Comparison of ENCODE assay signal across 16 cellular contexts in the genomic region with DNA sequence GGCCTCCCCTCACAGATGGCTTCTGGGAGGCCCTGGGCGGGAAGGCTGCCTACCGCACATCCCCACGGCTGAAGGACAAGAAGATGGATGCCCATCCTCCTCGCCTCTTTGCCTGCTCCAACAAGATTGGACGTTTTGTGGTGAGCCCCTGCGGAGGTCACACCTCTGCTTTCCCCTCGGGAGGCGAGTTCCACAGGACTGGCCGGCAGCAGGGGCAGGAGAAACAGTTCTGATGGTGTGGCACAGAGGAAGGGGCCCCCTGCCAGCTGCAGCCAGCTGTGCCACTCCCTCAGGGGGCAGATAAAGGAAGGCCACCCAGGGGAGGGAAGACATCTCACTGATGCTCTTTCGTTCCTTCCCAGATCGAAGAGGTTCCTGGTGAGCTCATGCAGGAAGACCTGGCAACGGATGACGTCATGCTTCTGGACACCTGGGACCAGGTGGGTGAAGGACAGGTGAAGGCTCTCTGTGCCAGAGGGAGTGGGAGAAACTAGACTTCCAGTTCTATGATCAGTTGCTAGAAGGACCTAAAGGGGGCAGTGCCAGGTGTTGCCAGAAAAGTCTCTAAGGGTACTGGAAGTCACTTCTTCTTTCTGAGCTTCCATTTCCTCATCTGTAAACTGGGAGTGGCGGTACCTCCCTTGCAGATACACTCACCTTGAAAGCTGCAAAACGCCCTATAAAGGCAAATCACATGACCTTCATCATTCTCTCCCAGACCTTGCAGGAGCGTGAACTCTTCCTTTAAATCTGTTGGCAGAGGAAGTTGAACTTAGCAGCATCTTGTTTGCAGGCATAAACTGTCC. TPM values are rescaled to one million over a fixed set of nuclear protein-coding genes. Genes with fewer than 3 reads are reported as not detected.
DNase-seq lines count a peak whose midpoint lies in the region; ATAC-seq and TF ChIP-seq lines count a peak whose summit lies in the region.
"Had no signal": no experiment of that assay in that cellular context is flagged by ENCODE, and none has a peak within 500 bp of the region (broad histone marks: within the 10 kb centered on the region; RNA-seq: fewer than 3 reads in every experiment).

No MANE protein-coding gene starts in this region.

- H3K27ac ChIP-seq in right cardiac atrium (ENCODE audit: low read length) (peak overlapping the region; percentile 22), suprapubic skin (peak overlapping the region; percentile 56)
- H3K27ac ChIP-seq: pancreas had no signal

- no peak overlapping the region for H3K27ac Mint-ChIP-seq in stimulated activated naive CD8-positive, alpha-beta T cell treated with anti-CD3 and anti-CD28 coated beads, Interleukin-15, amount 100 ng/mL, for 72 hours
- H3K27ac Mint-ChIP-seq: CD4-positive, CD25-positive, alpha-beta regulatory T cell; mesothelial cell of epicardium; type B pancreatic cell had no signal

- DNase-seq in DMS53 (lab: John Stamatoyannopoulos, UW) (peak; percentile 46), DMS53 treated with DMSO at 0.1 percent for 48 hours (lab: John Stamatoyannopoulos, UW; ENCODE audit: unreplicated experiment) (no peak), RPMI8226 (peak; percentile 36), right cardiac atrium (peak in 2 of 3 donors; percentile 45 to 55), suprapubic skin (ENCODE audit: low spot score in 2 of 2) (no peak), medulla oblongata (ENCODE audit: extremely low spot score) (no peak)
- DNase-seq in stimulated activated naive CD8-positive, alpha-beta T cell treated with anti-CD3 and anti-CD28 coated beads, Interleukin-15, amount 100 ng/mL, for 72 hours, result no peak
- DNase-seq: 8988T; activated CD4-positive, alpha-beta T cell treated with anti-CD3 and anti-CD28 coated beads, Interleukin-2, amount 50 U/mL, for 4 hours; CD4-positive, CD25-positive, alpha-beta regulatory T cell; NCI-H2029 treated with DMSO at 0.1 percent for 48 hours; NCI-H82; pancreas had no signal

- peaks cover 89% of the 10 kb centered on the region for H3K36me3 ChIP-seq in suprapubic skin

- no peak overlapping the region for H3K4me3 ChIP-seq in right cardiac atrium (ENCODE audit: low read length)
- no peak overlapping the region for H3K4me3 ChIP-seq in suprapubic skin
- H3K4me3 ChIP-seq: pancreas had no signal

- ATAC-seq in right cardiac atrium (no peak), GM18498 (IDR thresholded peaks at IDR 0.05; ENCODE audit: unreplicated experiment) (no peak)
- ATAC-seq in stimulated activated naive CD8-positive, alpha-beta T cell treated with anti-CD3 and anti-CD28 coated beads, Interleukin-15, amount 100 ng/mL, for 72 hours, result no peak
- ATAC-seq: pancreas had no signal

- H3K27me3 Mint-ChIP-seq in stimulated activated naive CD8-positive, alpha-beta T cell treated with anti-CD3 and anti-CD28 coated beads, Interleukin-15, amount 100 ng/mL, for 72 hours, result no peaks in the 10 kb centered on the region
- H3K27me3 Mint-ChIP-seq: CD4-positive, CD25-positive, alpha-beta regulatory T cell; type B pancreatic cell had no signal

- H3K4me1 ChIP-seq in right cardiac atrium (ENCODE audit: control insufficient read depth, insufficient read depth, low read length) (peaks cover 21% of the 10 kb centered on the region), suprapubic skin (peaks cover 49% of the 10 kb centered on the region)
- H3K4me1 ChIP-seq: pancreas had no signal

- H3K27me3 ChIP-seq in right cardiac atrium (ENCODE audit: control insufficient read depth, insufficient read depth) (no peaks in the 10 kb centered on the region), suprapubic skin (no peaks in the 10 kb centered on the region)
- H3K27me3 ChIP-seq: pancreas had no signal

- H3K4me1 Mint-ChIP-seq in stimulated activated naive CD8-positive, alpha-beta T cell treated with anti-CD3 and anti-CD28 coated beads, Interleukin-15, amount 100 ng/mL, for 72 hours, result no peaks in the 10 kb centered on the region
- H3K4me1 Mint-ChIP-seq: CD4-positive, CD25-positive, alpha-beta regulatory T cell; mesothelial cell of epicardium had no signal

- TF ChIP-seq EP300 in suprapubic skin (IDR thresholded peaks at IDR 0.05), result no peak

- TF ChIP-seq CTCF in suprapubic skin (IDR thresholded peaks at IDR 0.05), result no peak

- H3K4me3 Mint-ChIP-seq in stimulated activated naive CD8-positive, alpha-beta T cell treated with anti-CD3 and anti-CD28 coated beads, Interleukin-15, amount 100 ng/mL, for 72 hours, result no peak overlapping the region
- H3K4me3 Mint-ChIP-seq: CD4-positive, CD25-positive, alpha-beta regulatory T cell; mesothelial cell of epicardium; type B pancreatic cell had no signal

- no peaks in the 10 kb centered on the region for H3K9me3 ChIP-seq in right cardiac atrium (ENCODE audit: control insufficient read depth, low read length)
- no peaks in the 10 kb centered on the region for H3K9me3 ChIP-seq in suprapubic skin
- H3K9me3 ChIP-seq: pancreas had no signal

- WGBS in right cardiac atrium, result 77% methylated on average over 16 of the region's 16 CpGs
- 82% methylated on average over 8 of the region's 16 CpGs for WGBS in suprapubic skin

- TF ChIP-seq POLR2A in suprapubic skin (IDR thresholded peaks at IDR 0.05), result no peak

- intact Hi-C loops in right cardiac atrium (cut with DNase I), result loop anchor here in 1 of 4 donors (5.0 kb wide), 1 partner anchor 43 kb away; the partner anchor contains the start of gene STOM

- no peaks in the 10 kb centered on the region for H3K9me3 Mint-ChIP-seq in stimulated activated naive CD8-positive, alpha-beta T cell treated with anti-CD3 and anti-CD28 coated beads, Interleukin-15, amount 100 ng/mL, for 72 hours
- H3K9me3 Mint-ChIP-seq: mesothelial cell of epicardium, type B pancreatic cell had no signal

RNA-seq across cellular contexts. Expression of gene STOM, which starts 41.0 kb away (rescaled TPM):
- total RNA-seq in right cardiac atrium (100 to 1,000 TPM; 146 to 246 (median 172) TPM), suprapubic skin (100 to 1,000 TPM; 166 to 238 (median 185) TPM)
- polyA plus RNA-seq in right cardiac atrium, result 153 TPM

Comparison
In these comparisons a context has a peak if more than half of its experiments do, and no peak if none do; other contexts are left out.
1. DNase-seq: peak in DMS53 (single experiment), RPMI8226 (single experiment) and right cardiac atrium (2 of 3); none in DMS53 treated with DMSO at 0.1 percent for 48 hours (single experiment), suprapubic skin (0 of 2), medulla oblongata (single experiment) and stimulated activated naive CD8-positive, alpha-beta T cell treated with anti-CD3 and anti-CD28 coated beads, Interleukin-15, amount 100 ng/mL, for 72 hours (0 of 2).